19 cellular contexts compared by ENCODE assay signal in the genomic region with DNA sequence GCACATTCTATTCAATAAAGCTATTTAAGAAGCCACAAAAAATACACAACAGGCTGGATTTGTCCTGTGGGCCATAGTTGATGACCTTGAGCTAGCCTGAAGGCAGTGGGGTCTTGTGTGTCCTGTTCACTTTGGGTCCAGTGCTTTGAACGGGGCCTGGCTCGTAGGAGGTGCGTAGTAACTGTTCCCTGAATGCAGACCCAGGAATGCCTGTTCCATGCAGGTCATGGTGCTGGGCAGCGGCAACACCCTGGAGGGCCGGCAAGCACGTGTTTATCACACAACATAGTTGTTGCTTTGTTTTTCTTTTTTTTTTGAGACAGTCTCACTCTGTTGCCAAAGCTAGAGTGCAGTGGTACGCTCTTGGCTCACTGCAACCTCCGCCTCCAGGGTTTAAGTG.
"Had no signal": no experiment of that assay in that cellular context is flagged by ENCODE, and none has a peak within 500 bp of the region (broad histone marks: within the 10 kb centered on the region; RNA-seq: fewer than 3 reads in every experiment).

No MANE protein-coding gene starts in this region.

- H3K9me3 ChIP-seq: heart right ventricle, left lung, pancreas, prostate gland, sigmoid colon, stomach, thoracic aorta, transverse colon had no signal

- ATAC-seq: esophagus mucosa; naive thymus-derived CD4-positive, alpha-beta T cell had no signal

- DNase-seq: cortex of kidney; dorsolateral prefrontal cortex; effector CD8-positive, alpha-beta T cell; heart right ventricle; hypothalamus; left lung; naive thymus-derived CD4-positive, alpha-beta T cell; pancreas; retina; sigmoid colon; stimulated activated CD4-positive, alpha-beta T cell treated with anti-CD3 and anti-CD28 coated beads, Interleukin-12 subunit alpha, Interleukin-12 subunit beta, amount 100 ng/mL, for 4 hours; stimulated activated naive CD4-positive, alpha-beta T cell; stomach; substantia nigra; transverse colon had no signal

- H3K27me3 ChIP-seq: dorsolateral prefrontal cortex, heart right ventricle, left lung, pancreas, sigmoid colon, stomach, transverse colon had no signal

- H3K27ac ChIP-seq: dorsolateral prefrontal cortex, left lung, pancreas, prostate gland, skin epidermis, thoracic aorta had no signal

- H3K36me3 ChIP-seq: pancreas, prostate gland, sigmoid colon, transverse colon had no signal

- H3K4me1 ChIP-seq: left lung, pancreas, prostate gland had no signal

- H3K4me3 ChIP-seq: dorsolateral prefrontal cortex, heart right ventricle, left lung, pancreas, prostate gland, sigmoid colon, skin epidermis, stomach, thoracic aorta, transverse colon had no signal
